ENCODE assay signal across 13 cellular contexts in genomic region chr1:207546677-207547357, GRCh38. TPM values are rescaled to one million over a fixed set of nuclear protein-coding genes. Genes with fewer than 3 reads are reported as not detected.
A peak's percentile ranks its signal among the peaks of the same experiment; 100 is the strongest.
DNase-seq lines count a peak whose midpoint lies in the region; ATAC-seq, FAIRE-seq and TF ChIP-seq lines count a peak whose summit lies in the region.
"Not testable (repeated sequence)": the region's sequence is repeated elsewhere in the genome, so short reads cannot be mapped to it uniquely, and the experiment has no call there.
"Had no signal": no experiment of that assay in that cellular context is flagged by ENCODE, and none has a peak within 500 bp of the region (broad histone marks: within the 10 kb centered on the region; RNA-seq: fewer than 3 reads in every experiment).

No MANE protein-coding gene starts in this region.

- H3K36me3 Mint-ChIP-seq in WTC11: not testable (repeated sequence)

- not testable (repeated sequence) for H3K79me2 ChIP-seq in DND-41 (ENCODE audit: insufficient read depth, low read length); GM12878 (ENCODE audit: control insufficient read depth, insufficient read depth, low read length)

- CTCF ChIA-PET in Panc1 (lab: Charles Lee); WTC11 (lab: Charles Lee); GM12878 (lab: Yijun Ruan, JAX): not testable (repeated sequence)

- not testable (repeated sequence) for TF ChIP-seq POLR2A in GM12878 (IDR thresholded peaks at IDR 0.05; ENCODE audit: low read depth, low read length); right lobe of liver (IDR thresholded peaks at IDR 0.05)

- not testable (repeated sequence) for FAIRE-seq in GM12878 (lab: Jason Lieb, UNC)
- peak; percentile 6 for FAIRE-seq in frontal cortex (lab: Jason Lieb, UNC)

- DNase-seq in DND-41; Panc1 (ENCODE audit: low read depth, low spot score); WTC11 (ENCODE audit: low spot score); GM12878 (ENCODE audit: low read depth, low spot score); frontal cortex (ENCODE audit: low spot score in 2 of 2); right lobe of liver; stimulated activated naive CD8-positive, alpha-beta T cell treated with anti-CD3 and anti-CD28 coated beads, Interleukin-15, amount 100 ng/mL, for 72 hours: not testable (repeated sequence)

- BruUV-seq in Panc1 (replicated peaks; lab: Mats Ljungman, UMichigan); GM12878 (replicated peaks; lab: Mats Ljungman, UMichigan): not testable (repeated sequence)

- not testable (repeated sequence) for H3K4me1 Mint-ChIP-seq in WTC11; stimulated activated naive CD8-positive, alpha-beta T cell treated with anti-CD3 and anti-CD28 coated beads, Interleukin-15, amount 100 ng/mL, for 72 hours

- SMC1A ChIA-PET in GM12878 (lab: Charles Lee; ENCODE audit: uncharacterized antibody, unreplicated experiment): not testable (repeated sequence)

- H3K9me3 ChIP-seq in DND-41 (ENCODE audit: insufficient read depth, low read length, severe bottlenecking); Panc1 (ENCODE audit: control insufficient read depth, insufficient read depth, low read depth, low read length); GM12878 (replicated peaks; ENCODE audit: control insufficient read depth, insufficient read depth, low read length); right lobe of liver: not testable (repeated sequence)

- in situ Hi-C loops in Panc1 (cut with HindIII; ENCODE audit: low pct_unique_long_range_greater_than_20kb, low sequenced_read_pairs); GM12878 (cut with MboI): not testable (repeated sequence)

- H3K4me3 Mint-ChIP-seq in WTC11; stimulated activated naive CD8-positive, alpha-beta T cell treated with anti-CD3 and anti-CD28 coated beads, Interleukin-15, amount 100 ng/mL, for 72 hours: not testable (repeated sequence)

- not testable (repeated sequence) for TF ChIP-seq EP300 in GM12878 (IDR thresholded peaks at IDR 0.05; ENCODE audit: borderline replicate concordance in 1 of 2, control insufficient read depth in 1 of 2, low read depth in 2 of 2, low read length in 2 of 2)

- H3K27ac Mint-ChIP-seq in WTC11; stimulated activated naive CD8-positive, alpha-beta T cell treated with anti-CD3 and anti-CD28 coated beads, Interleukin-15, amount 100 ng/mL, for 72 hours: not testable (repeated sequence)

- RAD21 ChIA-PET in GM12878 (lab: Charles Lee; ENCODE audit: unreplicated experiment): not testable (repeated sequence)

- H3K27me3 ChIP-seq in DND-41 (ENCODE audit: insufficient read depth, low read length, poor library complexity); Panc1 (ENCODE audit: control insufficient read depth, insufficient read depth, low read length); GM12878 (replicated peaks in 1 of 2; ENCODE audit: control insufficient read depth in 2 of 2, insufficient read depth in 2 of 2, low read length in 1 of 2); right lobe of liver: not testable (repeated sequence)

- POLR2A ChIA-PET in Panc1 (lab: Charles Lee); WTC11 (lab: Charles Lee); GM12878 (lab: Charles Lee): not testable (repeated sequence)

- not testable (repeated sequence) for H3K4me3 ChIP-seq in DND-41 (ENCODE audit: low read depth in 1 of 2, low read length in 2 of 2); Panc1 (ENCODE audit: low read depth in 2 of 2, low read length in 2 of 2); GM12878; right lobe of liver

- not testable (repeated sequence) for H3K36me3 ChIP-seq in DND-41 (ENCODE audit: insufficient read depth, low read length); Panc1 (ENCODE audit: control insufficient read depth, insufficient read depth, low read length); GM12878 (ENCODE audit: control insufficient read depth in 2 of 2, insufficient read depth in 2 of 2, low read length in 1 of 2); right lobe of liver

- not testable (repeated sequence) for H3K9ac ChIP-seq in DND-41 (ENCODE audit: low read depth, low read length); GM12878 (ENCODE audit: control insufficient read depth, insufficient read depth, low read length)

- no CpG with 5 or more reads among the region's 5 CpGs for WGBS in GM12878 (ENCODE audit: insufficient coverage, insufficient replicate concordance, low lambda C conversion rate, missing lambda C conversion rate)
- no CpG with 5 or more reads among the region's 5 CpGs for WGBS in right lobe of liver (ENCODE audit: insufficient coverage, low coverage, low lambda C conversion rate, missing lambda C conversion rate)

- H3K9me3 Mint-ChIP-seq in WTC11; stimulated activated naive CD8-positive, alpha-beta T cell treated with anti-CD3 and anti-CD28 coated beads, Interleukin-15, amount 100 ng/mL, for 72 hours: not testable (repeated sequence)

- ATAC-seq in DND-41 (ENCODE audit: insufficient read depth, low read depth): peak; percentile 65
- peak; percentile 53 for ATAC-seq in HG02798 (IDR thresholded peaks at IDR 0.05; ENCODE audit: poor library complexity, unreplicated experiment)
- ATAC-seq in Panc1: peak; percentile 84; the same call in 1 of the 2 replicates
- peak; percentile 85 for ATAC-seq in WTC11
- peak; percentile 74 for ATAC-seq in GM12878
- ATAC-seq in right lobe of liver: peak; percentile 70 to 86 (median 80)
- peak; percentile 40 for ATAC-seq in stimulated activated naive CD8-positive, alpha-beta T cell treated with anti-CD3 and anti-CD28 coated beads, Interleukin-15, amount 100 ng/mL, for 72 hours

- not testable (repeated sequence) for H4K20me1 ChIP-seq in DND-41 (ENCODE audit: insufficient read depth, low read length); GM12878 (ENCODE audit: control insufficient read depth, insufficient read depth)

- not testable (repeated sequence) for H3K4me2 ChIP-seq in DND-41 (ENCODE audit: insufficient read depth, low read length); GM12878 (ENCODE audit: control insufficient read depth, insufficient read depth)

- not testable (repeated sequence) for TF ChIP-seq RAD21 in GM12878 (IDR thresholded peaks at IDR 0.05; ENCODE audit: insufficient read depth, low read depth, low read length)

- H2AFZ ChIP-seq in DND-41 (ENCODE audit: low read depth, low read length); GM12878 (ENCODE audit: control insufficient read depth, low read depth, low read length): not testable (repeated sequence)

- not testable (repeated sequence) for H3K4me1 ChIP-seq in DND-41 (ENCODE audit: insufficient read depth, low read length); Panc1 (ENCODE audit: control insufficient read depth, insufficient read depth, low read length); GM12878 (ENCODE audit: control insufficient read depth, insufficient read depth, low read length); right lobe of liver

- not testable (repeated sequence) for H3K27ac ChIP-seq in DND-41 (ENCODE audit: low read length); Panc1 (ENCODE audit: low read length); GM12878 (ENCODE audit: control insufficient read depth, insufficient read depth); right lobe of liver

- intact Hi-C loops in Panc1 (cut with micrococcal nuclease; ENCODE audit: unreplicated experiment); GM12878 (cut with micrococcal nuclease; ENCODE audit: unreplicated experiment); right lobe of liver (cut with DNase I): not testable (repeated sequence)

- TF ChIP-seq CTCF in DND-41 (IDR thresholded peaks at IDR 0.05; ENCODE audit: borderline replicate concordance, extremely low read depth, low read length, poor library complexity, severe bottlenecking); Panc1 (IDR thresholded peaks at IDR 0.05); WTC11 (IDR thresholded peaks at IDR 0.05); GM12878 (IDR thresholded peaks at IDR 0.05 in 2 of 3, conservative IDR thresholded peaks at IDR 0.05 in 1 of 3; ENCODE audit: control insufficient read depth in 2 of 3, extremely low read depth in 1 of 3, insufficient read depth in 1 of 3, low read depth in 3 of 3, low read length in 3 of 3); right lobe of liver (IDR thresholded peaks at IDR 0.05): not testable (repeated sequence)

- H3K27me3 Mint-ChIP-seq in WTC11 (ENCODE audit: low read depth); stimulated activated naive CD8-positive, alpha-beta T cell treated with anti-CD3 and anti-CD28 coated beads, Interleukin-15, amount 100 ng/mL, for 72 hours: not testable (repeated sequence)

RNA-seq across cellular contexts. Expression of gene CR1, which starts 50.9 kb away (rescaled TPM):
- total RNA-seq in Panc1 (2021; ENCODE audit: unreplicated experiment) (not detected), WTC11 (2021) (0.13 to 0.34 TPM (median 0.30 TPM) in 3 replicates), GM12878 (2014; rRNA removed) (8.0 and 9.2 TPM in 2 replicates), GM12878 (2014; rRNA removed; fragmentation: Illumina TruSeq; extraction: Trizol) (5.6 and 5.9 TPM in 2 replicates), GM12878 (2021) (7.3 and 7.8 TPM in 2 replicates), frontal cortex (0.41 TPM), right lobe of liver (1 to 10 TPM; 1.1 to 7.8 (median 2.0) TPM)
- polyA plus RNA-seq in Panc1 (2012; ENCODE audit: insufficient read length): not detected
- 45.0 and 50.3 TPM in 2 replicates for total RNA-seq in GM12878 (2013; cell fraction: nucleolus; rRNA removed)
- polyA plus RNA-seq in GM12878 (2011; ENCODE audit: low read depth): 3.9 TPM
- polyA plus RNA-seq in GM12878 (2011; rRNA removed) (0.24 and 0.30 TPM in 2 replicates), GM12878 (2014; fragmentation: Illumina TruSeq; extraction: Trizol) (5.5 and 5.7 TPM in 2 replicates), GM12878 (2014; fragmentation: Nextera tagmentation; extraction: Ambion mirVana) (1 to 10 TPM in 1 of 2 experiments, under 1 TPM in 1; 0.53 to 1.6 TPM), GM12878 (2014; rRNA removed) (4.4 and 5.8 TPM in 2 replicates), GM12878 (2016; fragmentation: Nextera tagmentation; extraction: Ambion mirVana) (1 to 10 TPM; 2.6 to 2.9 TPM)
- polyA plus RNA-seq in GM12878 (2011; cell fraction: cytosol; rRNA removed): 0.18 and 0.22 TPM in 2 replicates
- 0.40 and 0.44 TPM in 2 replicates for polyA plus RNA-seq in GM12878 (2011; cell fraction: nucleus; rRNA removed)
- polyA plus RNA-seq in GM12878 (2012): 4.0 and 5.3 TPM in 2 replicates
- polyA minus RNA-seq in GM12878 (2011; rRNA and poly(A)+ RNA removed): 0.41 and 1.2 TPM in 2 replicates
- polyA minus RNA-seq in GM12878 (2011; cell fraction: cytosol; rRNA and poly(A)+ RNA removed): 1.1 TPM in 1 of 2 replicates, not detected in the other
- polyA minus RNA-seq in GM12878 (2011; cell fraction: nucleus; rRNA and poly(A)+ RNA removed): 0.48 TPM in 2 replicates
- total RNA-seq: A172, Caco-2, Daoy, HT-29 had no signal
- polyA plus RNA-seq: BJ had no signal
